ENCODE assay signal across 32 cellular contexts in genomic region chr9:130856474-130856873, GRCh38. TPM values are rescaled to one million over a fixed set of nuclear protein-coding genes. Genes with fewer than 3 reads are reported as not detected.
"Had no signal": no experiment of that assay in that cellular context is flagged by ENCODE, and none has a peak within 500 bp of the region (broad histone marks: within the 10 kb centered on the region; RNA-seq: fewer than 3 reads in every experiment).

No MANE protein-coding gene starts in this region.

- H3K9me3 ChIP-seq: adrenal gland, heart left ventricle, right atrium auricular region, testis had no signal

- H3K27me3 ChIP-seq: adrenal gland, dorsolateral prefrontal cortex, heart left ventricle, right atrium auricular region, testis had no signal

- DNase-seq: activated CD4-positive, alpha-beta T cell treated with anti-CD3 and anti-CD28 coated beads for 4 hours; activated CD4-positive, alpha-beta T cell treated with anti-CD3 and anti-CD28 coated beads, Interleukin-2, amount 50 U/mL, for 4 hours; activated effector memory CD4-positive, alpha-beta T cell treated with Interleukin-2 at 50 U/mL for 16 hours; activated naive CD4-positive, alpha-beta T cell treated with Interleukin-2 at 50 U/mL for 16 hours; activated naive CD8-positive, alpha-beta T cell treated with anti-CD3 and anti-CD28 coated beads for 36 hours; aorta; dorsolateral prefrontal cortex; effector memory CD4-positive, alpha-beta T cell; foreskin fibroblast; heart left ventricle; hypothalamus; immature natural killer cell; left colon; mammary epithelial cell; naive B cell; occipital lobe; stimulated activated CD4-positive, alpha-beta T cell treated with anti-CD3 and anti-CD28 coated beads, Interleukin-2, amount 100 ng/mL, for 48 hours; stimulated activated naive CD4-positive, alpha-beta T cell treated with Interleukin-2 at 50 U/mL for 16 hours; testis; trophoblast cell had no signal

- H3K9me3 Mint-ChIP-seq: activated naive CD8-positive, alpha-beta T cell treated with anti-CD3 and anti-CD28 coated beads for 36 hours; brain; immature natural killer cell; mesothelial cell of epicardium; naive B cell; neural crest cell had no signal

- H3K4me1 Mint-ChIP-seq: activated naive CD8-positive, alpha-beta T cell treated with anti-CD3 and anti-CD28 coated beads for 36 hours; naive B cell had no signal

- H3K27me3 Mint-ChIP-seq: activated naive CD8-positive, alpha-beta T cell treated with anti-CD3 and anti-CD28 coated beads for 36 hours; brain; naive B cell had no signal

- H3K4me3 ChIP-seq: adrenal gland, coronary artery, dorsolateral prefrontal cortex, heart left ventricle, right atrium auricular region, testis had no signal

- H3K4me1 ChIP-seq: testis had no signal

- H3K27ac ChIP-seq: adrenal gland, right atrium auricular region, testis had no signal

- H3K4me3 Mint-ChIP-seq: activated naive CD8-positive, alpha-beta T cell treated with anti-CD3 and anti-CD28 coated beads for 36 hours; brain; immature natural killer cell; mesothelial cell of epicardium; neural crest cell had no signal

- H3K27ac Mint-ChIP-seq: activated naive CD8-positive, alpha-beta T cell treated with anti-CD3 and anti-CD28 coated beads for 36 hours; mesothelial cell of epicardium had no signal

RNA-seq across cellular contexts. Expression of gene QRFP, which starts 40.1 kb away (rescaled TPM):
- total RNA-seq: activated naive CD8-positive, alpha-beta T cell treated with anti-CD3 and anti-CD28 coated beads for 36 hours; adrenal gland; aorta; cardiac septum; cerebellum; dorsolateral prefrontal cortex; epithelial cell of proximal tubule; heart left ventricle; kidney; left colon; mammary epithelial cell; mesothelial cell of epicardium; neural crest cell; occipital lobe; pulmonary artery endothelial cell; right atrium auricular region; T-helper 1 cell treated with Interleukin-12 subunit alpha and Interleukin-12 subunit beta and Interleukin-4 antibody, amounts not matched to agents 30 ng/mL and 1 ng/mL, for 36 hours had no signal
